9 cellular contexts compared by ENCODE assay signal in the genomic region with DNA sequence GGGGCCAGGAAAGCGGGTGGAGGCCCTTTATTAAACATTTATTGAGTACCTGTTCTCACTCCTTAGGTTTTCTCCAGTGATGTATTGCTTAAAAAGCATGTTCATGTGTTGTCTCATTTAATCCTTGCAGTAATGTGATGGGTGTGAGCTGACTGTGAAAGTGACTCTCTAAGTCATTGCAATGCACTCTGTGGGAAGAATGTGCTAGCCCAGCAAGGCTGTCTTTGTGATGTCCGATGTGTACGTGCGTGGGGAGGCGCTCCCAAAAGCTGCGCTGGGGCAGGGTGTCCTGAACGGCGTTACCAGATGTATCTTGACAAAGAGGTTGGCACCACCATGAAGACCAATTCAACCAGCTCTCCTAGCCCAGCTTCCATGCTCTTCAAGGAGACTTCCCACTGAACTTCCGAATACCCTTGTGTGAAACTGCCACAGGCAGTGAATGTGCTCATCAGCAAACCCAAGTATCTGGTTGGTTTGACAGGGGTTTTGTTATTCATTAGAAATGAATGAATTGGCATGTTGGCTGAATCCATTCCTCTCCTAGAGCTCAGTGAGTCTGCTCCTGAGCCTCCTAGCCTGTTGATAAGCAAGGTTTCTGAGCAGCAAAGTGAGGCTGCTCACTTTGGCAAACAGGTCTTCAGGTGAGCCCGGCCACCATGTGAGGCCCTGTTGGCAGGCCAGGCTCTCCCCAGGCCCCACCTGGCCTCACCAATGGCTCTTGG. TPM values are rescaled to one million over a fixed set of nuclear protein-coding genes. Genes with fewer than 3 reads are reported as not detected.
DNase-seq lines count a peak whose midpoint lies in the region; ATAC-seq and TF ChIP-seq lines count a peak whose summit lies in the region.
"Had no signal": no experiment of that assay in that cellular context is flagged by ENCODE, and none has a peak within 500 bp of the region (broad histone marks: within the 10 kb centered on the region; RNA-seq: fewer than 3 reads in every experiment).

No MANE protein-coding gene starts in this region.

- H3K27me3 Mint-ChIP-seq in osteocyte (ENCODE audit: unreplicated experiment), result no peaks in the 10 kb centered on the region

- H3K27ac Mint-ChIP-seq in osteocyte (ENCODE audit: unreplicated experiment), result peak overlapping the region; percentile 90

- peaks cover 47% of the 10 kb centered on the region for H3K4me1 Mint-ChIP-seq in osteocyte (ENCODE audit: unreplicated experiment)

- DNase-seq in EH (ENCODE audit: low read depth) (peak; percentile 58), RWPE1 (ENCODE audit: low spot score) (no peak), foreskin melanocyte (peak; percentile 57), osteocyte (ENCODE audit: extremely low spot score, unreplicated experiment) (no peak), dedifferentiated amniotic fluid mesenchymal stem cell (ENCODE audit: extremely low spot score) (no peak), superior temporal gyrus (ENCODE audit: extremely low spot score) (no peak)
- DNase-seq: NCI-H526 treated with DMSO at 0.1 percent for 48 hours had no signal

- peak overlapping the region; percentile 85 for H3K27ac ChIP-seq in RWPE1

- ATAC-seq in GM19328 (IDR thresholded peaks at IDR 0.05; ENCODE audit: unreplicated experiment) (no peak), HG03175 (IDR thresholded peaks at IDR 0.05; ENCODE audit: unreplicated experiment) (no peak)

- no peaks in the 10 kb centered on the region for H3K9me3 Mint-ChIP-seq in osteocyte (ENCODE audit: unreplicated experiment)

- no peak for TF ChIP-seq CTCF in RWPE1 (conservative IDR thresholded peaks at IDR 0.05; ENCODE audit: low read depth)
- TF ChIP-seq CTCF in osteocyte (IDR thresholded peaks at IDR 0.05), result no peak

- CTCF ChIA-PET in RWPE1 (lab: Yijun Ruan, JAX), result interaction anchor here (0.6 to 2.8 kb wide), 4 partner anchors 20 to 305 kb away, joined by 3 to 15 read pairs (median 5); no protein-coding TSS in a partner anchor

- H3K36me3 Mint-ChIP-seq in osteocyte (ENCODE audit: unreplicated experiment), result no peaks in the 10 kb centered on the region

- H3K4me3 Mint-ChIP-seq in osteocyte (ENCODE audit: unreplicated experiment), result no peak overlapping the region

- POLR2A ChIA-PET in RWPE1 (lab: Yijun Ruan, JAX; ENCODE audit: low non-redundant PET), result no interaction called here

RNA-seq across cellular contexts. Expression of gene NUAK2, which starts 28.0 kb away (rescaled TPM):
- 4.3 and 4.5 TPM in 2 replicates for total RNA-seq in osteocyte

Comparison
In these comparisons a context has a peak if more than half of its experiments do, and no peak if none do; other contexts are left out.
1. DNase-seq: peak in EH (single experiment) and foreskin melanocyte (single experiment); none in RWPE1 (single experiment), osteocyte (single experiment), dedifferentiated amniotic fluid mesenchymal stem cell (single experiment) and superior temporal gyrus (single experiment).